Comparison of ENCODE assay signal across 5 cellular contexts in the genomic region with DNA sequence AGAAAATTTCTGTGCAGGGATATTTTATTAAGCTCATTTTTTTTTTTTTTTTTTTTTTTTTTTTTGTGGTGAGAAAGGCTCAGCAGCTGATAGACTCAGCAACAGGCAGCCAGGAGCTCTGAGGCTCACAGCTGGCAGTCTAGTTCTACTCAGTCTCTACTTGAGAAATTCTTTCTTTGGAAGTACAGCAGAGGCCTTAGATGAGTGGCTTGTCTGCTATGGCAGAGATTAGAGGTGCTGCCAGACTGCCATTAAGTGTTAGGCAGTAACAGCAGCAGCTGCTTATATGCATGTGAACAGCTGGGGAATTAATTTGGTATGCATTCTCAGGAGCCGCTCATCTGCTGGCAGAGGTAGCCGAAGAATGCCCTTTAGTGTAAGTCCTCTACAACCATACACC. TPM values are rescaled to one million over a fixed set of nuclear protein-coding genes. Genes with fewer than 3 reads are reported as not detected.
"Had no signal": no experiment of that assay in that cellular context is flagged by ENCODE, and none has a peak within 500 bp of the region (broad histone marks: within the 10 kb centered on the region; RNA-seq: fewer than 3 reads in every experiment).

No MANE protein-coding gene starts in this region.

RNA-seq across cellular contexts. Expression of gene FOXD4L4, which starts 33.4 kb away (rescaled TPM):
- total RNA-seq: activated naive CD4-positive, alpha-beta T cell treated with anti-CD3 and anti-CD28 coated beads for 36 hours; activated T-helper 2 cell treated with anti-CD3 and anti-CD28 coated beads, Interferon-gamma antibody, Interleukin-2, Interleukin-4, amounts not matched to agents 10 μg/mL and 5 μg/mL and 100 μg/mL, durations not matched to agents 14 hours and 24 hours and 36 hours; cardiac septum; fibroblast of lung had no signal
- polyA plus RNA-seq: endothelial cell of umbilical vein, fibroblast of lung had no signal
